ENCODE assay signal across 19 cellular contexts in the genomic region with DNA sequence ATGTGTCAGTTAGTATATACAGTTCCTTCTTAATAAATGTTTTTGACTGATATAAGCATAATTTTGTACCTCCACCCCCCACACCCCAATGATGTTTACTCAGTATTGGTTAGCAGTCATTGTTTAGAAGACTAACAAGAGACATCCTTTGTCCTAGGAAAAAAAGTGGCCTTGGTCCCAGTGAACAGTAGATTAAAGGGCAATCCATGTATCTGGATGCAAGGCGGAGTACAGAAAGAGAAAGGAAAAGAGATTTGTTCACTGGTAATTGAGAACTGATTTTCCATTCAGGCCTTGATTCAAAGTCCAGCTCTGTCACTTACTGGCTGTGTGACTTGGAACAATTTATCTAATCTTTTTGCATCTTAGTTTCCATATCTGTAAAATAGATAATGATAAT.
"Had no signal": no experiment of that assay in that cellular context is flagged by ENCODE, and none has a peak within 500 bp of the region (broad histone marks: within the 10 kb centered on the region; RNA-seq: fewer than 3 reads in every experiment).

No MANE protein-coding gene starts in this region.

- H3K9me3 ChIP-seq: esophagus squamous epithelium, spleen, tibial nerve, uterus had no signal

- DNase-seq: activated B cell treated with CpG ODN at 0.5 μM for 24 hours; activated CD4-positive, alpha-beta T cell treated with anti-CD3 and anti-CD28 coated beads for 48 hours; activated CD8-positive, alpha-beta T cell treated with anti-CD3 and anti-CD28 coated beads, Interleukin-2, amount 10 ng/mL, durations not matched to agents 7 days and 5 days; activated naive CD4-positive, alpha-beta T cell treated with Interleukin-2 at 50 U/mL for 16 hours; activated naive CD8-positive, alpha-beta T cell treated with anti-CD3 and anti-CD28 coated beads, Interleukin-2, amount 10 ng/mL, durations not matched to agents 7 days and 5 days; activated T-cell treated with anti-CD3 and anti-CD28 coated beads, Interleukin-2, amount 50 U/mL, for 24 hours; amygdala; effector memory CD4-positive, alpha-beta T cell; esophagus squamous epithelium; left ventricle myocardium superior; mesenchymal stem cell; naive thymus-derived CD8-positive, alpha-beta T cell; spleen; stimulated activated CD4-positive, alpha-beta T cell treated with anti-CD3 and anti-CD28 coated beads, Interleukin-4, amount 100 ng/mL, for 4 hours; uterus had no signal

- H3K36me3 ChIP-seq: cardiac muscle cell, esophagus squamous epithelium, tibial nerve, uterus had no signal

- ATAC-seq: activated CD8-positive, alpha-beta T cell treated with anti-CD3 and anti-CD28 coated beads, Interleukin-2, amount 10 ng/mL, durations not matched to agents 7 days and 5 days; left ventricle myocardium superior; naive thymus-derived CD8-positive, alpha-beta T cell; sciatic nerve; stimulated activated memory B cell treated with anti-CD40 and anti-IgM and Interleukin-4, amounts not matched to agents 10 μg/mL and 1 μg/mL and 100 μg/mL, for 72 hours had no signal

- H3K4me3 ChIP-seq: cardiac muscle cell, esophagus squamous epithelium, spleen, tibial nerve, uterus had no signal

- H3K27ac ChIP-seq: cardiac muscle cell, esophagus squamous epithelium, spleen, tibial nerve, uterus had no signal

- H3K27me3 ChIP-seq: esophagus squamous epithelium, spleen, tibial nerve, uterus had no signal
